8 cellular contexts compared by ENCODE assay signal in genomic region chr15:101652783-101653430, GRCh38. TPM values are rescaled to one million over a fixed set of nuclear protein-coding genes. Genes with fewer than 3 reads are reported as not detected.
DNase-seq lines count a peak whose midpoint lies in the region; ATAC-seq and TF ChIP-seq lines count a peak whose summit lies in the region.

No MANE protein-coding gene starts in this region.

- no peak for TF ChIP-seq POLR2A in NB4 (IDR thresholded peaks at IDR 0.05; ENCODE audit: extremely low read depth, insufficient read length)

- H3K4me2 ChIP-seq in DOHH2 (ENCODE audit: low read length): peak overlapping the region; percentile 94

- H3K4me3 ChIP-seq in DOHH2 (ENCODE audit: low read length) (peak overlapping the region; percentile 81), NB4 (ENCODE audit: low read depth, low read length) (peak overlapping the region; percentile 87)

- H3K9me3 ChIP-seq in DOHH2 (ENCODE audit: control insufficient read depth, insufficient read depth, low read length): no peaks in the 10 kb centered on the region

- no peak for TF ChIP-seq CTCF in DOHH2 (IDR thresholded peaks at IDR 0.05; ENCODE audit: low read depth, low read length, poor library complexity, severe bottlenecking)
- TF ChIP-seq CTCF in NB4 (IDR thresholded peaks at IDR 0.05; ENCODE audit: low read depth, low read length): no peak
- no peak for TF ChIP-seq CTCF in MCF 10A (IDR thresholded peaks at IDR 0.05; ENCODE audit: unreplicated experiment)

- H3K4me1 Mint-ChIP-seq in MCF 10A (ENCODE audit: insufficient read depth, unreplicated experiment): no peaks in the 10 kb centered on the region

- peak overlapping the region; percentile 79 for H3K27ac ChIP-seq in DOHH2 (ENCODE audit: low read depth, low read length)

- H3K27ac Mint-ChIP-seq in MCF 10A (ENCODE audit: low read depth, unreplicated experiment): peak overlapping the region; percentile 60

- intact Hi-C loops in MCF 10A (cut with micrococcal nuclease): loop anchor here (1.0 kb wide), 1 partner anchor 71 kb away; the partner anchor contains the start of gene TARS3

- TSS peak; percentile 85 for BruUV-seq in MCF 10A (replicated peaks; lab: Mats Ljungman, UMichigan)

- peaks cover 38% of the 10 kb centered on the region for H3K4me1 ChIP-seq in DOHH2 (ENCODE audit: control insufficient read depth, low read length)

- peaks cover 53% of the 10 kb centered on the region for H3K79me2 ChIP-seq in DOHH2 (ENCODE audit: control insufficient read depth, low read length)

- H3K27me3 Mint-ChIP-seq in MCF 10A (ENCODE audit: insufficient read depth, unreplicated experiment): no peaks in the 10 kb centered on the region

- CTCF ChIA-PET in MCF 10A (lab: Yijun Ruan, JAX): interaction anchor here (1.1 to 2.3 kb wide), 2 partner anchors 12 to 358 kb away, joined by 3 to 13 read pairs; no protein-coding TSS in a partner anchor

- H3K9me3 Mint-ChIP-seq in MCF 10A (ENCODE audit: unreplicated experiment): no peaks in the 10 kb centered on the region

- DNase-seq in NB4 (ENCODE audit: low read depth): no peak
- DNase-seq in MCF 10A (ENCODE audit: unreplicated experiment): peak; percentile 59
- DNase-seq in left lobe of liver (ENCODE audit: low spot score): no peak
- peak; percentile 18 for DNase-seq in stromal cell of bone marrow (ENCODE audit: low read depth)
- DNase-seq in ureter (ENCODE audit: low spot score): no peak
- no peak for DNase-seq in NCI-H524 treated with DMSO at 0.1 percent for 48 hours (lab: John Stamatoyannopoulos, UW)
- DNase-seq in cerebellum (ENCODE audit: low spot score): no peak

- H3K9me2 ChIP-seq in DOHH2 (replicated peaks; ENCODE audit: control insufficient read depth, low read length): no peaks in the 10 kb centered on the region

- no peaks in the 10 kb centered on the region for H3K27me3 ChIP-seq in DOHH2 (ENCODE audit: control insufficient read depth, low read length)

- peaks cover 18% of the 10 kb centered on the region for H3F3A ChIP-seq in DOHH2 (ENCODE audit: control insufficient read depth, insufficient read depth)

- peaks cover 23% of the 10 kb centered on the region for H3K36me3 Mint-ChIP-seq in MCF 10A (ENCODE audit: insufficient read depth, unreplicated experiment)

- H4K20me1 ChIP-seq in DOHH2 (ENCODE audit: control insufficient read depth, insufficient read depth, low read depth, low read length): peaks cover 15% of the 10 kb centered on the region; the same call in 1 of the 2 replicates

- H3K4me3 Mint-ChIP-seq in MCF 10A (ENCODE audit: unreplicated experiment): peak overlapping the region; percentile 71

- ATAC-seq in left lobe of liver: peak; percentile 48

- POLR2A ChIA-PET in MCF 10A (lab: Yijun Ruan, JAX): interaction anchor here (0.7 to 2.2 kb wide), 5 partner anchors 16 to 358 kb away, joined by 3 to 38 read pairs (median 3); partner anchors contain the start of gene SNRPA1

- H3K36me3 ChIP-seq in DOHH2 (ENCODE audit: control insufficient read depth, low read length): peaks cover 38% of the 10 kb centered on the region

RNA-seq across cellular contexts. Expression of gene TM2D3, which starts 0.7 kb away (rescaled TPM):
- total RNA-seq in MCF 10A (2022) (25.7 and 26.2 TPM in 2 replicates), left lobe of liver (30.4 TPM), ureter (46.6 TPM), cerebellum (78.8 TPM)

Comparison
In these comparisons a context has a peak if more than half of its experiments do, and no peak if none do; other contexts are left out.
1. DNase-seq: peak in MCF 10A (single experiment) and stromal cell of bone marrow (single experiment); none in NB4 (single experiment), left lobe of liver (single experiment), ureter (single experiment), NCI-H524 treated with DMSO at 0.1 percent for 48 hours (single experiment) and cerebellum (single experiment).